Comparison of ENCODE assay signal across 1 cellular context in the genomic region with DNA sequence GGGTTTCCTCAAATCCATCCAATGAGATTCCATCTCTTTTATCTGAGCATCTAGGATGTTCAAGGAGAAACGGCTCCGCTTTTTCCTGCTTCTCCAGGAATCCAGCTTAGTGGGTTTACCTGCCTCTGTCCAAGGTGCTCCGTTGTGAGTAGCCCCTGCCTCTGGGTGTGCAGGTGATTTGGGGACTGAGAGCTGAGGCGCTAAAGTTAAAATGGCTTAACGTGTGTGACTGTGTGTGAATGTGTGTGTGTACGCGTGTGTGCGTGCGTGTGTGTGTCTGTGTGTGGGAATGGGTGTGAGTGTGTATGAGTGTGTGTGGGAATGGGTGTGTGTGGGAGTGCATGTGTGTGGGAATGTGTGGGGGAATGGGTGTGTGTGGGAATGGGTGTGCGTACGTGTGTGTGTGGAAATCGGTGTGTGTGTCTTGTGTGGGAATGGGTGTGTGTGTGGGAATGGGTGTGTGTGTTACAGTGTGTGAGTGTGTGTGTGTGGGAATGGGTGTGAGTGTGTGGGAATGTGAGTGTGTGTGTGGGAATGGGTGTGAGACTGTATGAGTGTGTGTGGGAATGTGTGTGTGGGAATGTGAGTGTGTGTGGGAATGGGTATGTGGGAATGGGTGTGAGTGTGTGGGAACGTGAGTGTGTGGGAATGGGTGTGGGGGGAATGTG.
TF ChIP-seq lines count a peak whose summit lies in the region.

No MANE protein-coding gene starts in this region.

TF ChIP-seq in H1, 55 proteins besides CTCF, POLR2A, EP300 and RAD21:
- no peak for TF ChIP-seq RBBP5 (IDR thresholded peaks at IDR 0.05; ENCODE audit: borderline replicate concordance, low read depth, low read length)
- no peak for TF ChIP-seq RXRA (IDR thresholded peaks at IDR 0.05; ENCODE audit: insufficient read depth, low read depth, low read length)
- no peak for TF ChIP-seq JUND (IDR thresholded peaks at IDR 0.05; ENCODE audit: low read length)
- no peak for TF ChIP-seq POU5F1 (IDR thresholded peaks at IDR 0.05; ENCODE audit: low read depth, low read length)
- no peak for TF ChIP-seq CREB1 (IDR thresholded peaks at IDR 0.05)
- TF ChIP-seq ASH2L (IDR thresholded peaks at IDR 0.05; ENCODE audit: low read length): no peak
- no peak for TF ChIP-seq ZNF274 (IDR thresholded peaks at IDR 0.05; ENCODE audit: borderline replicate concordance, extremely low read depth, low read length)
- TF ChIP-seq TAF1 (IDR thresholded peaks at IDR 0.05; ENCODE audit: low read depth, low read length): no peak
- TF ChIP-seq KDM5A (IDR thresholded peaks at IDR 0.05; ENCODE audit: low read length): no peak
- no peak for TF ChIP-seq JUN (IDR thresholded peaks at IDR 0.05; ENCODE audit: low read depth, low read length)
- no peak for TF ChIP-seq NANOG (IDR thresholded peaks at IDR 0.05; ENCODE audit: insufficient read depth, low read depth, low read length, poor library complexity, severe bottlenecking)
- TF ChIP-seq SIX5 (IDR thresholded peaks at IDR 0.05; ENCODE audit: low read depth, low read length): no peak
- TF ChIP-seq RNF2 (IDR thresholded peaks at IDR 0.05; ENCODE audit: borderline replicate concordance, low read depth, low read length, missing control alignments, poor library complexity, severe bottlenecking): no peak
- TF ChIP-seq, protein P1, sequence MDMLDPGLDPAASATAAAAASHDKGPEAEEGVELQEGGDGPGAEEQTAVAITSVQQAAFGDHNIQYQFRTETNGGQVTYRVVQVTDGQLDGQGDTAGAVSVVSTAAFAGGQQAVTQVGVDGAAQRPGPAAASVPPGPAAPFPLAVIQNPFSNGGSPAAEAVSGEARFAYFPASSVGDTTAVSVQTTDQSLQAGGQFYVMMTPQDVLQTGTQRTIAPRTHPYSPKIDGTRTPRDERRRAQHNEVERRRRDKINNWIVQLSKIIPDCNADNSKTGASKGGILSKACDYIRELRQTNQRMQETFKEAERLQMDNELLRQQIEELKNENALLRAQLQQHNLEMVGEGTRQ (IDR thresholded peaks at IDR 0.05; ENCODE audit: low read length): no peak
- no peak for TF ChIP-seq CHD2 (IDR thresholded peaks at IDR 0.05; ENCODE audit: low read length)
- TF ChIP-seq CBX8 (IDR thresholded peaks at IDR 0.05; ENCODE audit: borderline replicate concordance, low read depth, low read length): no peak
- no peak for TF ChIP-seq YY1 (IDR thresholded peaks at IDR 0.05; ENCODE audit: low read depth, low read length)
